1 cellular context compared by ENCODE assay signal in the genomic region with DNA sequence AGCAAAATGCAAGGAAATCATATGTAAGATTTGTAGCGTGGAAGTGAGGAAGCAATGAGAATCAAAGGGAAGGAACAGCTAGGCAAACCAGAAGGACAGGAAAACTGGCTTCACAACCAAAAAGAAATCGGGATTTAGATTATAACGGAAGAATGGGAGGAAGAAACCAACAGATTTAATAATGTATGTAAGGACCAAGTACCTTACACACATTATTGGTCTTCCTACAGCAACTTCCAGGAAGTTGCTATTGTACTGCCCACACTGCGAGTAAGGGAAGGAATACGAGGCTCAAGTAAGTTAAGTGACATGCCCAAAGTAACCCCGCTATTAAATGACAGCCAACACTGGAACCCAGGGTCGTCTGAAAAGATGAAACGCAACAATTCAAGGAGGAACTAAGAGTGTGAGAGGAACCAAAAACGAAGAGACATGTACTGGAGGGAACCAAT.
TF ChIP-seq lines count a peak whose summit lies in the region.

No MANE protein-coding gene starts in this region.

TF ChIP-seq in HCT116, 20 proteins besides CTCF, POLR2A, EP300 and RAD21 (continued from another document):
- TF ChIP-seq, protein P1, sequence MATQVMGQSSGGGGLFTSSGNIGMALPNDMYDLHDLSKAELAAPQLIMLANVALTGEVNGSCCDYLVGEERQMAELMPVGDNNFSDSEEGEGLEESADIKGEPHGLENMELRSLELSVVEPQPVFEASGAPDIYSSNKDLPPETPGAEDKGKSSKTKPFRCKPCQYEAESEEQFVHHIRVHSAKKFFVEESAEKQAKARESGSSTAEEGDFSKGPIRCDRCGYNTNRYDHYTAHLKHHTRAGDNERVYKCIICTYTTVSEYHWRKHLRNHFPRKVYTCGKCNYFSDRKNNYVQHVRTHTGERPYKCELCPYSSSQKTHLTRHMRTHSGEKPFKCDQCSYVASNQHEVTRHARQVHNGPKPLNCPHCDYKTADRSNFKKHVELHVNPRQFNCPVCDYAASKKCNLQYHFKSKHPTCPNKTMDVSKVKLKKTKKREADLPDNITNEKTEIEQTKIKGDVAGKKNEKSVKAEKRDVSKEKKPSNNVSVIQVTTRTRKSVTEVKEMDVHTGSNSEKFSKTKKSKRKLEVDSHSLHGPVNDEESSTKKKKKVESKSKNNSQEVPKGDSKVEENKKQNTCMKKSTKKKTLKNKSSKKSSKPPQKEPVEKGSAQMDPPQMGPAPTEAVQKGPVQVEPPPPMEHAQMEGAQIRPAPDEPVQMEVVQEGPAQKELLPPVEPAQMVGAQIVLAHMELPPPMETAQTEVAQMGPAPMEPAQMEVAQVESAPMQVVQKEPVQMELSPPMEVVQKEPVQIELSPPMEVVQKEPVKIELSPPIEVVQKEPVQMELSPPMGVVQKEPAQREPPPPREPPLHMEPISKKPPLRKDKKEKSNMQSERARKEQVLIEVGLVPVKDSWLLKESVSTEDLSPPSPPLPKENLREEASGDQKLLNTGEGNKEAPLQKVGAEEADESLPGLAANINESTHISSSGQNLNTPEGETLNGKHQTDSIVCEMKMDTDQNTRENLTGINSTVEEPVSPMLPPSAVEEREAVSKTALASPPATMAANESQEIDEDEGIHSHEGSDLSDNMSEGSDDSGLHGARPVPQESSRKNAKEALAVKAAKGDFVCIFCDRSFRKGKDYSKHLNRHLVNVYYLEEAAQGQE (IDR thresholded peaks at IDR 0.05; ENCODE audit: low read depth) = no peak
- peak; percentile 85; the same call in 1 of the 2 replicates for TF ChIP-seq CBX3 (IDR thresholded peaks at IDR 0.05; ENCODE audit: low read depth)
- TF ChIP-seq YY1 (IDR thresholded peaks at IDR 0.05; ENCODE audit: extremely low read depth, insufficient replicate concordance, low read depth, low read length) = no peak
- TF ChIP-seq ELF1 (IDR thresholded peaks at IDR 0.05; ENCODE audit: borderline replicate concordance, low read depth) = peak; percentile 59
- TF ChIP-seq ZFX (IDR thresholded peaks at IDR 0.05) = no peak
- no peak; the same call in 1 of the 2 replicates for TF ChIP-seq JUND (IDR thresholded peaks at IDR 0.05)
- 0 out of 2 replicates have a peak, but pooled peaks have one; percentile 45 for TF ChIP-seq SRF (IDR thresholded peaks at IDR 0.05; ENCODE audit: low read depth)
- TF ChIP-seq CEBPB (IDR thresholded peaks at IDR 0.05; ENCODE audit: low read depth) = no peak
- no peak for TF ChIP-seq EZH2phosphoT487 (IDR thresholded peaks at IDR 0.05; ENCODE audit: borderline replicate concordance)
- no peak for TF ChIP-seq SIN3A (IDR thresholded peaks at IDR 0.05; ENCODE audit: low read depth)
- no peak for TF ChIP-seq EGR1 (IDR thresholded peaks at IDR 0.05; ENCODE audit: low read depth)
- no peak for TF ChIP-seq FOSL1 (IDR thresholded peaks at IDR 0.05; ENCODE audit: low read depth)
- TF ChIP-seq TCF7L2 (IDR thresholded peaks at IDR 0.05; ENCODE audit: borderline replicate concordance, extremely low read depth, insufficient read depth, insufficient read length) = peak; percentile 40
